Comparison of ENCODE assay signal across 8 cellular contexts in genomic region chr5:8097146-8097545, GRCh38.
"Had no signal": no experiment of that assay in that cellular context is flagged by ENCODE, and none has a peak within 500 bp of the region (broad histone marks: within the 10 kb centered on the region; RNA-seq: fewer than 3 reads in every experiment).

No MANE protein-coding gene starts in this region.

- FAIRE-seq: HepG2 had no signal

- ATAC-seq: HCT116, HepG2 had no signal

- DNase-seq: GM23248, GOT3, H7, HFFc6, Karpas-422, KBM-7 had no signal
